ENCODE assay signal across 14 cellular contexts in the genomic region with DNA sequence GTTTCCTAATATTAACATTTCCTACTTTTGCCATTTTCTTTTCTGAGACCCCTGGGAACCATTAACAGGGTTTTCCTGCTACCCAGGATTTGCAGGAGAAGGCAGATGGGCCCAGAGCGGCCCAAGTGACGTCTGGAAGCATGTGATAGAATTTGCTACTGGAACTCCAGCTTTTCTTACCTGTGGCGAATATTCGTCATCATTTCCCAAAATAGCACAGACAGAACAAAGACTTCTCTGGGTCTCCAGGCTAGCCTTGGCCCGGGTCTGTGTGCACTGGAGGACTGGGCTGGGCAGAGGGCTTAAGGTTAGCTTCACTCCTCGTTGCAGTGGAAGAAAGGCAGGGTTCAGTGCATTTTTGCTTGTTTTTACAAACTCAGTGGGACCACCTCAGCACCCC.
DNase-seq lines count a peak whose midpoint lies in the region; ATAC-seq and TF ChIP-seq lines count a peak whose summit lies in the region.
"Had no signal": no experiment of that assay in that cellular context is flagged by ENCODE, and none has a peak within 500 bp of the region (broad histone marks: within the 10 kb centered on the region; RNA-seq: fewer than 3 reads in every experiment).

No MANE protein-coding gene starts in this region.

- H3K9ac ChIP-seq in neural progenitor cell = no peak overlapping the region

- H3K4me3 ChIP-seq in heart right ventricle = no peak overlapping the region
- H3K4me3 ChIP-seq in neural progenitor cell = no peak overlapping the region
- no peak overlapping the region for H3K4me3 ChIP-seq in vagina

- H3K27ac ChIP-seq in heart right ventricle = peak overlapping the region in 8 of 10 donors; percentile 16 to 72 (median 68)
- H3K27ac ChIP-seq in neural progenitor cell = no peak overlapping the region
- H3K27ac ChIP-seq in vagina = peak overlapping the region; percentile 69
- H3K27ac ChIP-seq: C4-2B had no signal

- no peak overlapping the region for H3K4me3 Mint-ChIP-seq in activated naive CD8-positive, alpha-beta T cell treated with anti-CD3 and anti-CD28 coated beads, Interleukin-2, amount 50 U/mL, for 24 hours
- H3K4me3 Mint-ChIP-seq in neural progenitor cell = no peak overlapping the region
- H3K4me3 Mint-ChIP-seq in natural killer cell = no peak overlapping the region

- no peaks in the 10 kb centered on the region for H3K9me3 ChIP-seq in heart right ventricle
- no peaks in the 10 kb centered on the region for H3K9me3 ChIP-seq in neural progenitor cell (ENCODE audit: low read depth)
- no peaks in the 10 kb centered on the region for H3K9me3 ChIP-seq in vagina

- intact Hi-C loops in heart right ventricle (cut with DNase I) = loop anchor here in 5 of 10 donors (10.0 kb wide), 2 partner anchors 104 to 264 kb away; no protein-coding TSS in a partner anchor
- intact Hi-C loops in left cardiac atrium (cut with DNase I) = no loop called here
- intact Hi-C loops in vagina (cut with DNase I) = loop anchor here (10.0 kb wide), 1 partner anchor 264 kb away; no protein-coding TSS in a partner anchor
- intact Hi-C loops in left colon (cut with DNase I, micrococcal nuclease) = loop anchor here in 1 of 2 donors (10.0 kb wide), 1 partner anchor 264 kb away; no protein-coding TSS in a partner anchor
- intact Hi-C loops in natural killer cell (cut with micrococcal nuclease) = no loop called here

- H3K4me2 ChIP-seq in neural progenitor cell = no peak overlapping the region

- no peak for TF ChIP-seq POLR2A in vagina (IDR thresholded peaks at IDR 0.05)

- no peaks in the 10 kb centered on the region for H3F3A ChIP-seq in neural progenitor cell (ENCODE audit: low read depth)

- H3K9me3 Mint-ChIP-seq in activated naive CD8-positive, alpha-beta T cell treated with anti-CD3 and anti-CD28 coated beads, Interleukin-2, amount 50 U/mL, for 24 hours = no peaks in the 10 kb centered on the region
- H3K9me3 Mint-ChIP-seq in neural progenitor cell (no peaks in the 10 kb centered on the region), natural killer cell (no peaks in the 10 kb centered on the region)

- H3K4me1 Mint-ChIP-seq in activated naive CD8-positive, alpha-beta T cell treated with anti-CD3 and anti-CD28 coated beads, Interleukin-2, amount 50 U/mL, for 24 hours = peaks cover 48% of the 10 kb centered on the region
- H3K4me1 Mint-ChIP-seq in neural progenitor cell (peaks cover 9% of the 10 kb centered on the region), natural killer cell (peaks cover 7 to 8% of the 10 kb centered on the region in 2 donors)

- H3K36me3 ChIP-seq in heart right ventricle (no peaks in the 10 kb centered on the region), neural progenitor cell (no peaks in the 10 kb centered on the region), vagina (no peaks in the 10 kb centered on the region)

- no peaks in the 10 kb centered on the region for H3K36me3 Mint-ChIP-seq in activated naive CD8-positive, alpha-beta T cell treated with anti-CD3 and anti-CD28 coated beads, Interleukin-2, amount 50 U/mL, for 24 hours (ENCODE audit: low read depth)
- H3K36me3 Mint-ChIP-seq in neural progenitor cell (no peaks in the 10 kb centered on the region), natural killer cell (no peaks in the 10 kb centered on the region)

- no peaks in the 10 kb centered on the region for H3K79me2 ChIP-seq in neural progenitor cell (ENCODE audit: low read depth)

- no peak overlapping the region for H2AFZ ChIP-seq in neural progenitor cell (replicated peaks)

- H3K4me1 ChIP-seq in heart right ventricle (peaks cover 0 to 22% (median 9%) of the 10 kb centered on the region in 9 donors), neural progenitor cell (no peaks in the 10 kb centered on the region), vagina (peaks cover 17% of the 10 kb centered on the region)

- H3K27me3 Mint-ChIP-seq in activated naive CD8-positive, alpha-beta T cell treated with anti-CD3 and anti-CD28 coated beads, Interleukin-2, amount 50 U/mL, for 24 hours = no peaks in the 10 kb centered on the region
- H3K27me3 Mint-ChIP-seq in neural progenitor cell (ENCODE audit: insufficient read depth, low read depth) (peaks cover 4% of the 10 kb centered on the region), natural killer cell (ENCODE audit: low read depth in 2 of 2) (peaks cover 3 to 17% of the 10 kb centered on the region in 2 donors)

- WGBS in heart right ventricle, 2 donors = 66 to 84% methylated on average over 6 of the region's 6 CpGs

- ATAC-seq in heart right ventricle (peak in 2 of 8 donors; percentile 7 to 16), left cardiac atrium (no peak), left colon (no peak), natural killer cell (no peak), GM18502 (IDR thresholded peaks at IDR 0.05; ENCODE audit: poor library complexity, unreplicated experiment) (no peak)
- no peak for ATAC-seq in activated naive CD8-positive, alpha-beta T cell treated with anti-CD3 and anti-CD28 coated beads, Interleukin-2, amount 50 U/mL, for 24 hours
- ATAC-seq: HepG2 had no signal

- H4K20me1 ChIP-seq in neural progenitor cell (ENCODE audit: low read depth) = no peaks in the 10 kb centered on the region

- DNase-seq in heart right ventricle = no peak
- no peak for DNase-seq in left cardiac atrium
- DNase-seq in activated naive CD8-positive, alpha-beta T cell treated with anti-CD3 and anti-CD28 coated beads, Interleukin-2, amount 50 U/mL, for 24 hours = no peak
- no peak for DNase-seq in neural progenitor cell (ENCODE audit: low spot score)
- DNase-seq in vagina (ENCODE audit: extremely low spot score in 2 of 2) = no peak
- no peak for DNase-seq in left colon
- DNase-seq in natural killer cell = no peak
- DNase-seq: GF-D8, NCI-H1092 treated with DMSO at 0.1 percent for 48 hours, NCI-H2081 treated with DMSO at 0.1 percent for 48 hours, NCI-H510A treated with DMSO at 0.1 percent for 48 hours had no signal

- no peak for TF ChIP-seq CTCF in heart right ventricle (IDR thresholded peaks at IDR 0.05)
- TF ChIP-seq CTCF in neural progenitor cell (IDR thresholded peaks at IDR 0.05) = no peak
- no peak for TF ChIP-seq CTCF in vagina (IDR thresholded peaks at IDR 0.05)
- TF ChIP-seq CTCF in natural killer cell (IDR thresholded peaks at IDR 0.05) = no peak

- H3K27me3 ChIP-seq in heart right ventricle (peaks cover 0 to 4% (median 0%) of the 10 kb centered on the region in 7 donors), neural progenitor cell (no peaks in the 10 kb centered on the region), vagina (no peaks in the 10 kb centered on the region)

- H3K27ac Mint-ChIP-seq in activated naive CD8-positive, alpha-beta T cell treated with anti-CD3 and anti-CD28 coated beads, Interleukin-2, amount 50 U/mL, for 24 hours = peak overlapping the region; percentile 97
- H3K27ac Mint-ChIP-seq in neural progenitor cell (peak overlapping the region; percentile 47), natural killer cell (no peak overlapping the region)

Comparison
In these comparisons a context has a peak if more than half of its experiments do, and no peak if none do; other contexts are left out.
1. H3K27ac Mint-ChIP-seq: peak in activated naive CD8-positive, alpha-beta T cell treated with anti-CD3 and anti-CD28 coated beads, Interleukin-2, amount 50 U/mL, for 24 hours (single experiment) and neural progenitor cell (single experiment); none in natural killer cell (0 of 2).